In the genomic region with DNA sequence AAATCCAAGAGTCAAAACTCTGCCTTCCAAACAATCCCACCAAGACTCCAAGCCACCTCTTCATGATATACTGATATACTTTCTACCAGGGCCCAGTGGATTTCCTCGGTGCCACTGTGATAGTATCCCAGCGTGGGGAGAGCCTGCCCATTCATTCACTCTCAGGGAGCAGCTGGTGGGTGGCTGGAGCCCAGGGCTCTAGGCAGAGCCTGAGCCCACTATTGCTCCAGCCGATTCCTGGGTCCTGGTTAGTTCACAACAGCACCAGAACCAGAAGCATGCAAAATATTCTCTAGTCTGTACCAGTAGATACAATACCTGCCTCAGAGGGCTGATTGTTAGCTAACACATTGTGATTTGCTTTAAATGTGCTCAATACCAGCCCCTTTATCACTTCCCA, we compare ENCODE assay signal across 8 cellular contexts. TPM values are rescaled to one million over a fixed set of nuclear protein-coding genes. Genes with fewer than 3 reads are reported as not detected.
A peak's percentile ranks its signal among the peaks of the same experiment; 100 is the strongest.
DNase-seq lines count a peak whose midpoint lies in the region; ATAC-seq and TF ChIP-seq lines count a peak whose summit lies in the region.

No MANE protein-coding gene starts in this region.

- 44 to 69% (median 52%) methylated on average over 3 of the region's 3 CpGs for WGBS in psoas muscle, 3 donors

- H3K9me3 ChIP-seq in DOHH2 (ENCODE audit: control insufficient read depth, insufficient read depth, low read length) = no peaks in the 10 kb centered on the region
- H3K9me3 ChIP-seq in Peyer's patch = no peaks in the 10 kb centered on the region
- no peaks in the 10 kb centered on the region for H3K9me3 ChIP-seq in psoas muscle

- TF ChIP-seq CTCF in DOHH2 (IDR thresholded peaks at IDR 0.05; ENCODE audit: low read depth, low read length, poor library complexity, severe bottlenecking) (no peak), Peyer's patch (IDR thresholded peaks at IDR 0.05) (no peak), epithelial cell of proximal tubule (conservative IDR thresholded peaks at IDR 0.05; ENCODE audit: low read depth, low read length) (no peak), psoas muscle (IDR thresholded peaks at IDR 0.05) (no peak)

- H3K27ac ChIP-seq in DOHH2 (ENCODE audit: low read depth, low read length) (peak overlapping the region; percentile 42; the same call in 1 of the 2 replicates), Peyer's patch (peak overlapping the region; percentile 83 to 96 (median 92)), psoas muscle (peak overlapping the region; percentile 78)

- H4K20me1 ChIP-seq in DOHH2 (ENCODE audit: control insufficient read depth, insufficient read depth, low read depth, low read length) = 0 out of 2 replicates have a peak, but pooled peaks cover 4% of the 10 kb centered on the region

- no peaks in the 10 kb centered on the region for H3K27me3 ChIP-seq in DOHH2 (ENCODE audit: control insufficient read depth, low read length)
- H3K27me3 ChIP-seq in Peyer's patch = no peaks in the 10 kb centered on the region
- peaks cover 0 to 6% (median 0%) of the 10 kb centered on the region in 3 donors for H3K27me3 ChIP-seq in psoas muscle (ENCODE audit: insufficient read depth in 3 of 3, low read length in 2 of 3)

- H3K4me1 ChIP-seq in DOHH2 (ENCODE audit: control insufficient read depth, low read length) (peaks cover 71% of the 10 kb centered on the region), Peyer's patch (peaks cover 3 to 54% (median 7%) of the 10 kb centered on the region in 4 donors), psoas muscle (no peaks in the 10 kb centered on the region)

- no peak for ATAC-seq in psoas muscle
- ATAC-seq in GM21526 (IDR thresholded peaks at IDR 0.05; ENCODE audit: low FRiP score, unreplicated experiment) = no peak

- DNase-seq in Peyer's patch (no peak), epithelial cell of proximal tubule (ENCODE audit: low read depth) (no peak), psoas muscle (no peak), kidney glomerular epithelial cell (lab: John Stamatoyannopoulos, UW) (no peak), NCI-H510A treated with DMSO at 0.1 percent for 48 hours (lab: John Stamatoyannopoulos, UW) (no peak), NCI-H1930 (lab: John Stamatoyannopoulos, UW) (no peak)

- intact Hi-C loops in psoas muscle (cut with DNase I) = no loop called here

- H3K36me3 ChIP-seq in DOHH2 (ENCODE audit: control insufficient read depth, low read length) = peaks cover 7% of the 10 kb centered on the region; the same call in 1 of the 2 replicates
- H3K36me3 ChIP-seq in Peyer's patch = no peaks in the 10 kb centered on the region
- H3K36me3 ChIP-seq in psoas muscle (ENCODE audit: insufficient read depth in 1 of 2, low read depth in 1 of 2) = no peaks in the 10 kb centered on the region

- H3K4me2 ChIP-seq in DOHH2 (ENCODE audit: low read length) = peak overlapping the region; percentile 95

- H3K9me2 ChIP-seq in DOHH2 (replicated peaks; ENCODE audit: control insufficient read depth, low read length) = no peaks in the 10 kb centered on the region

- H3K4me3 ChIP-seq in DOHH2 (ENCODE audit: low read length) (peak overlapping the region; percentile 97), Peyer's patch (peak overlapping the region; percentile 64 to 90 (median 83)), epithelial cell of proximal tubule (ENCODE audit: low read depth, low read length) (peak overlapping the region; percentile 83), psoas muscle (peak overlapping the region; percentile 80)

- peaks cover 43% of the 10 kb centered on the region for H3K79me2 ChIP-seq in DOHH2 (ENCODE audit: control insufficient read depth, low read length)

- H3F3A ChIP-seq in DOHH2 (ENCODE audit: control insufficient read depth, insufficient read depth) = peaks cover 15% of the 10 kb centered on the region

- TF ChIP-seq POLR2A in Peyer's patch (IDR thresholded peaks at IDR 0.05) = no peak

RNA-seq across cellular contexts. Expression of a gene that starts 0.8 kb away (rescaled TPM):
- total RNA-seq in Peyer's patch (100 to 1,000 TPM; 139 to 306 (median 160) TPM), epithelial cell of proximal tubule (630 and 765 TPM in 2 replicates), psoas muscle (10 to 100 TPM; 14.7 to 27.7 (median 24.3) TPM)
- 10 to 100 TPM; 21.1 to 26.4 (median 23.2) TPM for polyA plus RNA-seq in psoas muscle

RNA-seq across cellular contexts. Expression of a gene that starts 32.8 kb away (rescaled TPM):
- total RNA-seq in Peyer's patch (10 to 100 TPM in 3 of 4 donors, 1 to 10 TPM in 1; 6.7 to 47.9 (median 14.9) TPM), epithelial cell of proximal tubule (24.1 and 24.3 TPM in 2 replicates), psoas muscle (10 to 100 TPM in 3 of 4 donors, 1 to 10 TPM in 1; 8.4 to 13.3 (median 11.3) TPM)
- polyA plus RNA-seq in psoas muscle = 1 to 10 TPM; 1.8 to 3.1 (median 1.8) TPM

RNA-seq across cellular contexts. Expression of a gene that starts 37.1 kb away (rescaled TPM):
- 10 to 100 TPM in 1 of 4 donors, 1 to 10 TPM in 3; 4.4 to 43.7 (median 5.2) TPM for total RNA-seq in Peyer's patch
- 40.4 and 53.9 TPM in 2 replicates for total RNA-seq in epithelial cell of proximal tubule
- total RNA-seq in psoas muscle = 100 to 1,000 TPM in 1 of 4 donors, 10 to 100 TPM in 3; 41.8 to 116 (median 78.9) TPM
- polyA plus RNA-seq in psoas muscle = 10 to 100 TPM; 42.3 to 62.4 (median 55.1) TPM

Comparison
In these comparisons a context has a peak if more than half of its experiments do, and no peak if none do; other contexts are left out.
1. RNA of a gene that starts 0.8 kb away (total RNA-seq): 630 to 765 TPM in epithelial cell of proximal tubule and 139 to 306 TPM in Peyer's patch; 14.7 to 27.7 TPM in psoas muscle; every median in the first group is over 4 times any median in the second.
2. Peak in every context shown above with its lines, with median percentiles within 50 percentile points of each other: H3K27ac ChIP-seq and H3K4me3 ChIP-seq.